8 cellular contexts compared by ENCODE assay signal in genomic region chr3:184712248-184712559, GRCh38. TPM values are rescaled to one million over a fixed set of nuclear protein-coding genes. Genes with fewer than 3 reads are reported as not detected.
A peak's percentile ranks its signal among the peaks of the same experiment; 100 is the strongest.
DNase-seq lines count a peak whose midpoint lies in the region; ATAC-seq, FAIRE-seq and TF ChIP-seq lines count a peak whose summit lies in the region.

No MANE protein-coding gene starts in this region.

- WGBS in stomach, 5 donors, result 1 to 3% (median 1%) methylated on average over 10 of the region's 10 CpGs

- H3K9me3 ChIP-seq in stomach, result no peaks in the 10 kb centered on the region

- no peaks in the 10 kb centered on the region for H3K27me3 ChIP-seq in stomach

- intact Hi-C loops in stomach (cut with DNase I; ENCODE audit: low total_unique reads), result no loop called here

- H3K4me1 ChIP-seq in stomach, result peaks cover 10 to 47% (median 35%) of the 10 kb centered on the region in 4 donors

- FAIRE-seq in D721Med (lab: Jason Lieb, UNC), result no peak

- TF ChIP-seq CTCF in WI38 (IDR thresholded peaks at IDR 0.05; ENCODE audit: low read depth, low read length), result no peak
- TF ChIP-seq CTCF in stomach (IDR thresholded peaks at IDR 0.05), result no peak
- TF ChIP-seq CTCF in D721Med (IDR thresholded peaks at IDR 0.05; ENCODE audit: insufficient read depth, missing control alignments), result no peak

- H3K4me3 ChIP-seq in WI38 (ENCODE audit: low read depth, low read length), result peak overlapping the region; percentile 80
- peak overlapping the region; percentile 86 for H3K4me3 ChIP-seq in iPS-11a (ENCODE audit: low read depth, low read length)
- peak overlapping the region; percentile 73 to 89 (median 86) for H3K4me3 ChIP-seq in stomach

- TF ChIP-seq POLR2A in stomach (IDR thresholded peaks at IDR 0.05), result no peak

- no peak for TF ChIP-seq EP300 in stomach (IDR thresholded peaks at IDR 0.05)

- ATAC-seq in GM19035 (IDR thresholded peaks at IDR 0.05; ENCODE audit: unreplicated experiment), result peak; percentile 21
- ATAC-seq in HG02852 (IDR thresholded peaks at IDR 0.05; ENCODE audit: unreplicated experiment), result peak; percentile 20

- H3K27ac ChIP-seq in stomach, result peak overlapping the region; percentile 88 to 98 (median 95)

- DNase-seq in stomach, result no peak
- DNase-seq in stimulated activated CD4-positive, alpha-beta T cell treated with anti-CD3 and anti-CD28 coated beads, Interleukin-1b, Interleukin-23, amount 100 ng/mL, for 48 hours, result no peak
- no peak for DNase-seq in D721Med (ENCODE audit: insufficient read length, low spot score)
- DNase-seq in GM19238 (ENCODE audit: insufficient read length, low spot score), result no peak

- H3K36me3 ChIP-seq in stomach, result peaks cover 0 to 6% (median 1%) of the 10 kb centered on the region in 4 donors

RNA-seq across cellular contexts. Expression of gene MAGEF1, which starts 0.3 kb away (rescaled TPM):
- total RNA-seq in stomach, result 10 to 100 TPM; 19.3 to 81.1 (median 38.0) TPM
- 10 to 100 TPM; 28.9 to 35.5 (median 33.9) TPM for polyA plus RNA-seq in stomach
